Comparison of ENCODE assay signal across 9 cellular contexts in genomic region chr7:116211913-116212596, GRCh38. TPM values are rescaled to one million over a fixed set of nuclear protein-coding genes. Genes with fewer than 3 reads are reported as not detected.
DNase-seq lines count a peak whose midpoint lies in the region; ATAC-seq and TF ChIP-seq lines count a peak whose summit lies in the region.
"Had no signal": no experiment of that assay in that cellular context is flagged by ENCODE, and none has a peak within 500 bp of the region (broad histone marks: within the 10 kb centered on the region; RNA-seq: fewer than 3 reads in every experiment).

No MANE protein-coding gene starts in this region.

- intact Hi-C loops in PC-3 (cut with micrococcal nuclease) (loop anchor here (1.0 to 5.0 kb wide), 4 partner anchors 20 to 565 kb away; no protein-coding TSS in a partner anchor), ovary (cut with DNase I) (no loop called here)

- peaks cover 6% of the 10 kb centered on the region; the same call in 1 of the 2 replicates for H3K36me3 ChIP-seq in DOHH2 (ENCODE audit: control insufficient read depth, low read length)
- no peaks in the 10 kb centered on the region; the same call in 1 of the 2 replicates for H3K36me3 ChIP-seq in PC-3 (ENCODE audit: low read depth, low read length)
- no peaks in the 10 kb centered on the region for H3K36me3 ChIP-seq in endocrine pancreas (ENCODE audit: control insufficient read depth, insufficient read depth, low read length)
- H3K36me3 ChIP-seq in ovary: no peaks in the 10 kb centered on the region

- CTCF ChIA-PET in PC-3 (lab: Charles Lee): interaction anchor here (1.1 to 2.5 kb wide), 2 partner anchors 18 to 32 kb away, joined by 3 to 13 read pairs; no protein-coding TSS in a partner anchor

- H3K79me2 ChIP-seq in DOHH2 (ENCODE audit: control insufficient read depth, low read length) (peaks cover 61% of the 10 kb centered on the region), PC-3 (ENCODE audit: low read length) (peaks cover 67% of the 10 kb centered on the region)

- H3K4me1 ChIP-seq in DOHH2 (ENCODE audit: control insufficient read depth, low read length) (peaks cover 30% of the 10 kb centered on the region), PC-3 (ENCODE audit: insufficient read depth, low read length) (peaks cover 48% of the 10 kb centered on the region), endocrine pancreas (ENCODE audit: control insufficient read depth, insufficient read depth, low read length) (peaks cover 37% of the 10 kb centered on the region), ovary (ENCODE audit: insufficient read depth) (peaks cover 3% of the 10 kb centered on the region)

- H3K4me3 ChIP-seq in DOHH2 (ENCODE audit: low read length): peak overlapping the region; percentile 90
- H3K4me3 ChIP-seq in PC-3 (ENCODE audit: low read length): peak overlapping the region; percentile 93
- peak overlapping the region; percentile 84 for H3K4me3 ChIP-seq in endocrine pancreas (ENCODE audit: control insufficient read depth, insufficient read depth, low read length)
- H3K4me3 ChIP-seq in ovary: peak overlapping the region; percentile 55

- POLR2A ChIA-PET in PC-3 (lab: Charles Lee; ENCODE audit: unreplicated experiment): interaction anchor here (0.5 to 2.1 kb wide), 9 partner anchors 15 to 1058 kb away, joined by 3 to 9 read pairs (median 4); no protein-coding TSS in a partner anchor

- TF ChIP-seq EP300 in ovary (IDR thresholded peaks at IDR 0.05): no peak

- BruUV-seq in PC-3 (replicated peaks; lab: Mats Ljungman, UMichigan): TSS peak; percentile 36

- H3K9me3 ChIP-seq in DOHH2 (ENCODE audit: control insufficient read depth, insufficient read depth, low read length): no peaks in the 10 kb centered on the region
- H3K9me3 ChIP-seq in PC-3 (ENCODE audit: low read length): no peaks in the 10 kb centered on the region
- H3K9me3 ChIP-seq in endocrine pancreas (ENCODE audit: control insufficient read depth, low read length): no peaks in the 10 kb centered on the region
- H3K9me3 ChIP-seq in ovary: no peaks in the 10 kb centered on the region
- H3K9me3 ChIP-seq: SK-N-SH had no signal

- peak overlapping the region; percentile 80; the same call in 1 of the 2 replicates for H3K27ac ChIP-seq in DOHH2 (ENCODE audit: low read depth, low read length)
- H3K27ac ChIP-seq in PC-3 (ENCODE audit: low read length): peak overlapping the region; percentile 97
- H3K27ac ChIP-seq in ovary: no peak overlapping the region

- H3K27me3 ChIP-seq in DOHH2 (ENCODE audit: control insufficient read depth, low read length): no peaks in the 10 kb centered on the region
- H3K27me3 ChIP-seq in PC-3 (ENCODE audit: low read length): no peaks in the 10 kb centered on the region
- no peaks in the 10 kb centered on the region for H3K27me3 ChIP-seq in endocrine pancreas (ENCODE audit: control insufficient read depth, insufficient read depth, low read length)
- no peaks in the 10 kb centered on the region for H3K27me3 ChIP-seq in ovary

- WGBS in ovary, 3 donors: 48 to 63% (median 62%) methylated on average over 7 of the region's 7 CpGs

- H3F3A ChIP-seq in DOHH2 (ENCODE audit: control insufficient read depth, insufficient read depth) (peaks cover 10% of the 10 kb centered on the region), PC-3 (ENCODE audit: low read length, unreplicated experiment) (peaks cover 6% of the 10 kb centered on the region)

- DNase-seq in PC-3 (no peak), ovary (no peak), NOMO-1 treated with DMSO at 0.1 percent for 48 hours (lab: John Stamatoyannopoulos, UW; ENCODE audit: unreplicated experiment) (no peak), GM19240 (ENCODE audit: insufficient read length, low spot score) (no peak)
- no peak for DNase-seq in activated CD8-positive, alpha-beta memory T cell treated with anti-CD3 and anti-CD28 coated beads, Interleukin-2, amount 50 U/mL, for 4 hours

- H3K4me2 ChIP-seq in DOHH2 (ENCODE audit: low read length) (peak overlapping the region; percentile 92), PC-3 (ENCODE audit: low read length) (peak overlapping the region; percentile 94)

- TF ChIP-seq CTCF in DOHH2 (IDR thresholded peaks at IDR 0.05; ENCODE audit: low read depth, low read length, poor library complexity, severe bottlenecking): no peak
- no peak for TF ChIP-seq CTCF in PC-3 (conservative IDR thresholded peaks at IDR 0.05; ENCODE audit: low read depth, low read length)
- TF ChIP-seq CTCF in ovary (IDR thresholded peaks at IDR 0.05): no peak

- no peak for ATAC-seq in PC-3
- ATAC-seq in GM19452 (IDR thresholded peaks at IDR 0.05; ENCODE audit: unreplicated experiment): no peak

- TF ChIP-seq POLR2A in ovary (IDR thresholded peaks at IDR 0.05): no peak

- no peaks in the 10 kb centered on the region for H3K9me2 ChIP-seq in DOHH2 (replicated peaks; ENCODE audit: control insufficient read depth, low read length)
- H3K9me2 ChIP-seq in PC-3 (replicated peaks; ENCODE audit: low read length): no peaks in the 10 kb centered on the region
- H3K9me2 ChIP-seq: SK-N-SH had no signal

- H3K9ac ChIP-seq in PC-3 (ENCODE audit: low read length): peak overlapping the region; percentile 98
- H3K9ac ChIP-seq in endocrine pancreas (ENCODE audit: control insufficient read depth, insufficient read depth, low read length): no peak overlapping the region

- H4K20me1 ChIP-seq in DOHH2 (ENCODE audit: control insufficient read depth, insufficient read depth, low read depth, low read length): peaks cover 12% of the 10 kb centered on the region
- H4K20me1 ChIP-seq in PC-3 (ENCODE audit: low read length): peaks cover 53% of the 10 kb centered on the region

- no peak overlapping the region for H2AFZ ChIP-seq in PC-3 (ENCODE audit: low read length)

RNA-seq across cellular contexts. Expression of gene TES, which starts 1.7 kb away (rescaled TPM):
- 120 and 128 TPM in 2 replicates for total RNA-seq in PC-3 (2014; rRNA removed)
- total RNA-seq in ovary: 10 to 100 TPM in 4 of 7 donors, 1 to 10 TPM in 3; 6.0 to 52.3 (median 11.0) TPM
- 10 to 100 TPM; 11.1 to 65.0 TPM for polyA plus RNA-seq in ovary

Comparison
In these comparisons a context has a peak if more than half of its experiments do, and no peak if none do; other contexts are left out.
1. H3K27ac ChIP-seq: peak in DOHH2 (single experiment) and PC-3 (single experiment); none in ovary (0 of 2).
2. Peak in every context shown above with its lines, with median percentiles within 50 percentile points of each other: H3K4me3 ChIP-seq.